In the genomic region with DNA sequence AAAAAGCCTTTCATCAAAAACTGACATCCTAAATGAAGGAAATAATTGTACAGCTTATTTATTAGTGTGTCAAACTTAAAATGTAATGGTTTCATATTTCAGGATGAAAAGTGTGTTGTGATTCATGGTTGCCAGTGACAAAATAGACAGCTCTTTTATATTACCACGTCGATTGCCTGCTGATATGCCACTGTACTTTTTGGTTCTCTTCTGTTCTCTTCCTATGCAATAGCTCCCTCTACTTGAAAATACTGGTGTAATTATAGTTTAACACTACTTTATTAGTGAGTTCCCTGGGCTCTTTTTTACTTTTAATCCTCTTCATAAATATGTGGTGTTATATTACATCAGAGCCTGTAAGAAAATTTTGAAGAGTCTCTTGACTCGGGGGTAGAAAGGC, we compare ENCODE assay signal across 12 cellular contexts.
DNase-seq lines count a peak whose midpoint lies in the region; TF ChIP-seq lines count a peak whose summit lies in the region.
"Had no signal": no experiment of that assay in that cellular context is flagged by ENCODE, and none has a peak within 500 bp of the region (broad histone marks: within the 10 kb centered on the region; RNA-seq: fewer than 3 reads in every experiment).

No MANE protein-coding gene starts in this region.

- H3K4me3 Mint-ChIP-seq in nephron = no peak overlapping the region
- H3K4me3 Mint-ChIP-seq: activated CD8-positive, alpha-beta T cell treated with anti-CD3 and anti-CD28 coated beads, Interleukin-2, amount 10 ng/mL, durations not matched to agents 7 days and 5 days had no signal

- peak; percentile 51 for DNase-seq in EH (ENCODE audit: low read depth)
- DNase-seq in NCI-H1694 treated with DMSO at 0.1 percent for 48 hours (lab: John Stamatoyannopoulos, UW) = peak; percentile 55
- DNase-seq in cardiac fibroblast (ENCODE audit: low read depth in 2 of 2) = peak; percentile 47 to 57
- no peak for DNase-seq in NCI-H2081 treated with DMSO at 0.1 percent for 48 hours (lab: John Stamatoyannopoulos, UW)
- DNase-seq in NCI-H128 (lab: John Stamatoyannopoulos, UW; ENCODE audit: unreplicated experiment) = no peak
- DNase-seq in stimulated activated CD4-positive, alpha-beta T cell treated with anti-CD3 and anti-CD28 coated beads, Interleukin-4, amount 100 ng/mL, for 4 hours = no peak
- DNase-seq in occipital lobe (lab: John Stamatoyannopoulos, UW) = no peak
- DNase-seq: activated CD8-positive, alpha-beta T cell treated with anti-CD3 and anti-CD28 coated beads, Interleukin-2, amount 10 ng/mL, durations not matched to agents 7 days and 5 days; effector CD4-positive, alpha-beta T cell; NCI-H446 treated with DMSO at 0.1 percent for 48 hours had no signal

- TF ChIP-seq CTCF in cardiac fibroblast (IDR thresholded peaks at IDR 0.05; ENCODE audit: low read depth, low read length) = peak; percentile 26
- TF ChIP-seq CTCF in nephron (IDR thresholded peaks at IDR 0.05; ENCODE audit: unreplicated experiment in 3 of 3) = peak; percentile 35 to 53 (median 44)

- peak overlapping the region in 2 of 3 experiments; percentile 5 to 18 for H3K27ac Mint-ChIP-seq in nephron
- H3K27ac Mint-ChIP-seq: activated CD8-positive, alpha-beta T cell treated with anti-CD3 and anti-CD28 coated beads, Interleukin-2, amount 10 ng/mL, durations not matched to agents 7 days and 5 days had no signal

- H3K4me1 Mint-ChIP-seq in nephron = peaks cover 23% of the 10 kb centered on the region

- no peaks in the 10 kb centered on the region for H3K9me3 Mint-ChIP-seq in nephron

- H3K4me3 ChIP-seq in cardiac fibroblast (replicated peaks in 1 of 2; ENCODE audit: low read depth in 2 of 2, low read length in 2 of 2) = no peak overlapping the region
- H3K4me3 ChIP-seq: GM12878 had no signal

- H3K27me3 Mint-ChIP-seq in nephron (ENCODE audit: low read depth) = no peaks in the 10 kb centered on the region

- peaks cover 8% of the 10 kb centered on the region for H3K36me3 Mint-ChIP-seq in nephron (ENCODE audit: low read depth)

Comparison
In these comparisons a context has a peak if more than half of its experiments do, and no peak if none do; other contexts are left out.
1. DNase-seq: peak in EH (single experiment), NCI-H1694 treated with DMSO at 0.1 percent for 48 hours (single experiment) and cardiac fibroblast (2 of 2); none in NCI-H2081 treated with DMSO at 0.1 percent for 48 hours (single experiment), NCI-H128 (single experiment), stimulated activated CD4-positive, alpha-beta T cell treated with anti-CD3 and anti-CD28 coated beads, Interleukin-4, amount 100 ng/mL, for 4 hours (0 of 2) and occipital lobe (single experiment).